In the genomic region with DNA sequence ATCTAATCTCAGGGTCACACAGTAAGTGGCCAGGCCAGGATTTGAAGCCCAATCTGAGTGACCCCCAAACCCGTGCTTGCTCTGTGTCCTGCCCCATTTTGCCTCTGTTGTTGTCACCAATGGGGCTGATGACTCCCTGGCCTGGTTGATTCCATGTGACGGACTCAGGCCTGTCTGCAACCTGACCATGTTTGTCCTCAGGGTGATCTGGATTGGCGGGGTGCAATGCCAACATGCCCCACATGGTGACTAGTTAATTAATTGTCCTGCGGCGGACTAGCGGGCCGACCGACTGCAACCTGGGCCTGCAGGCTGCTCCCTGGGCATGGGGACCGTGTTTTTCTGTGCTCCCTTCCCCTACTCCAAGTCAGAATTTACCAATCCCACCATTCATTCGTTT, we compare ENCODE assay signal across 24 cellular contexts.
"Had no signal": no experiment of that assay in that cellular context is flagged by ENCODE, and none has a peak within 500 bp of the region (broad histone marks: within the 10 kb centered on the region; RNA-seq: fewer than 3 reads in every experiment).

No MANE protein-coding gene starts in this region.

- H3K36me3 Mint-ChIP-seq: immature natural killer cell; memory B cell; mesothelial cell of epicardium; naive B cell; natural killer cell treated with Interleukin-12 subunit alpha and Interleukin-12 subunit beta and Interleukin-15 and Interleukin-18, amount 100 ng/mL, for 72 hours had no signal

- H3K4me1 ChIP-seq: parathyroid adenoma, prostate gland, right atrium auricular region, thyroid gland had no signal

- H3K27me3 Mint-ChIP-seq: stimulated activated naive CD8-positive, alpha-beta T cell treated with anti-CD3 and anti-CD28 coated beads, Interleukin-15, amount 100 ng/mL, for 72 hours had no signal

- H3K4me3 ChIP-seq: lung, mucosa of descending colon, prostate gland, right atrium auricular region, skin epidermis, thyroid gland had no signal

- H3K27ac Mint-ChIP-seq: effector memory CD8-positive, alpha-beta T cell; immature natural killer cell; memory B cell; mesothelial cell of epicardium; natural killer cell treated with Interleukin-12 subunit alpha and Interleukin-12 subunit beta and Interleukin-15 and Interleukin-18, amount 100 ng/mL, for 72 hours; stimulated activated naive CD8-positive, alpha-beta T cell treated with anti-CD3 and anti-CD28 coated beads, Interleukin-15, amount 100 ng/mL, for 72 hours had no signal

- H3K36me3 ChIP-seq: prostate gland, right atrium auricular region, thyroid gland had no signal

- DNase-seq: cortex of kidney; effector memory CD8-positive, alpha-beta T cell; hypothalamus; immature natural killer cell; islet precursor cell; left ventricle myocardium superior; mucosa of descending colon; naive B cell; stimulated activated CD4-positive, alpha-beta T cell treated with anti-CD3 and anti-CD28 coated beads, Interleukin-1b, Interleukin-23, amount 100 ng/mL, for 48 hours; stimulated activated CD4-positive, alpha-beta T cell treated with anti-CD3 and anti-CD28 coated beads, Interleukin-4, amount 100 ng/mL, for 1 hour; stimulated activated CD8-positive, alpha-beta memory T cell treated with anti-CD3 and anti-CD28 coated beads, Interleukin-4, amount 100 ng/mL, for 48 hours; stimulated activated naive CD4-positive, alpha-beta T cell; stimulated activated naive CD8-positive, alpha-beta T cell treated with anti-CD3 and anti-CD28 coated beads, Interleukin-15, amount 100 ng/mL, for 72 hours; thyroid gland; trophoblast cell had no signal

- H3K9me3 Mint-ChIP-seq: effector memory CD8-positive, alpha-beta T cell; memory B cell; mesothelial cell of epicardium; natural killer cell treated with Interleukin-12 subunit alpha and Interleukin-12 subunit beta and Interleukin-15 and Interleukin-18, amount 100 ng/mL, for 72 hours; neural crest cell; stimulated activated naive CD8-positive, alpha-beta T cell treated with anti-CD3 and anti-CD28 coated beads, Interleukin-15, amount 100 ng/mL, for 72 hours had no signal

- H3K9me3 ChIP-seq: mucosa of descending colon, prostate gland, right atrium auricular region, thyroid gland had no signal

- H3K4me3 Mint-ChIP-seq: effector memory CD8-positive, alpha-beta T cell; immature natural killer cell; memory B cell; mesothelial cell of epicardium; natural killer cell treated with Interleukin-12 subunit alpha and Interleukin-12 subunit beta and Interleukin-15 and Interleukin-18, amount 100 ng/mL, for 72 hours; neural crest cell; stimulated activated naive CD8-positive, alpha-beta T cell treated with anti-CD3 and anti-CD28 coated beads, Interleukin-15, amount 100 ng/mL, for 72 hours had no signal

- ATAC-seq: effector memory CD8-positive, alpha-beta T cell; left ventricle myocardium superior; mucosa of descending colon; natural killer cell treated with Interleukin-12 subunit alpha and Interleukin-12 subunit beta and Interleukin-15 and Interleukin-18, amount 100 ng/mL, for 72 hours; stimulated activated naive CD8-positive, alpha-beta T cell treated with anti-CD3 and anti-CD28 coated beads, Interleukin-15, amount 100 ng/mL, for 72 hours had no signal

- H3K4me1 Mint-ChIP-seq: immature natural killer cell; memory B cell; mesothelial cell of epicardium; naive B cell; neural crest cell; stimulated activated naive CD8-positive, alpha-beta T cell treated with anti-CD3 and anti-CD28 coated beads, Interleukin-15, amount 100 ng/mL, for 72 hours had no signal

- H3K27ac ChIP-seq: parathyroid adenoma, prostate gland, right atrium auricular region, skin epidermis, thyroid gland had no signal

- H3K27me3 ChIP-seq: right atrium auricular region, thyroid gland had no signal
